Comparison of ENCODE assay signal across 14 cellular contexts in the genomic region with DNA sequence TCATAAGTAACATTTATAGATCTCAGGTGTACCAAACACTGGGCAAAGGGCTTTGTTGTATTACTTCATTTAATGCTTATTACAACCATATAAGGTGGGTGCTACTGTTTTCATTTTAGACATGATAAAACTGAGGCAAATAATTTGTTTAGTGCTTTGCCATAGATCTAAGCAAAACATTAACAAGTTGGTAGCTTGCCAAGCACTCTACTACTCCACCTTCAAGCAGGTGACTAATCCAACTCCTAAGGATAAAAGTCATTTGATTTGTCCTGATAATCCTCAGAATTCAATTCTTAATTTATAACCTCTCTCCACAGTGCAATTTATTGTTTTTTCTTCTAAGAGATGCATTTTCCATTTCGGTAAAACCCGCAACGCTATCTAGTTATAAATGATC.
"Had no signal": no experiment of that assay in that cellular context is flagged by ENCODE, and none has a peak within 500 bp of the region (broad histone marks: within the 10 kb centered on the region; RNA-seq: fewer than 3 reads in every experiment).

No MANE protein-coding gene starts in this region.

- H3K27ac ChIP-seq: gastrocnemius medialis, left ventricle myocardium inferior, suprapubic skin had no signal

- DNase-seq: activated CD4-positive, alpha-beta T cell treated with anti-CD3 and anti-CD28 coated beads, Interleukin-2, amount 50 U/mL, for 48 hours; activated CD4-positive, CD25-positive, alpha-beta regulatory T cell treated with anti-CD3 and anti-CD28 coated beads, Interleukin-2, amount 50 U/mL, for 72 hours; activated T-cell treated with anti-CD3 and anti-CD28 coated beads, Interleukin-2, amount 50 U/mL, for 72 hours; aorta; gastrocnemius medialis; islet precursor cell; left ventricle myocardium inferior; nephron progenitor cell; stimulated activated CD4-positive, alpha-beta T cell treated with anti-CD3 and anti-CD28 coated beads, Interleukin-12 subunit alpha, Interleukin-12 subunit beta, amount 100 ng/mL, for 4 hours; stimulated activated CD4-positive, alpha-beta T cell treated with anti-CD3 and anti-CD28 coated beads, Interleukin-2, amount 100 ng/mL, for 48 hours; stimulated activated CD8-positive, alpha-beta memory T cell treated with anti-CD3 and anti-CD28 coated beads, Interleukin-4, amount 100 ng/mL, for 48 hours; stimulated activated naive CD8-positive, alpha-beta T cell treated with anti-CD3 and anti-CD28 coated beads, Interleukin-15, Interleukin-2, amounts not matched to agents 100 U/mL and 50 U/mL, for 24 hours had no signal

- FAIRE-seq: endothelial cell of umbilical vein had no signal

- H3K9me3 ChIP-seq: gastrocnemius medialis, left ventricle myocardium inferior, suprapubic skin had no signal

- H3K27me3 ChIP-seq: gastrocnemius medialis, suprapubic skin had no signal

- H3K4me1 ChIP-seq: gastrocnemius medialis, left ventricle myocardium inferior, suprapubic skin had no signal

- H3K4me3 ChIP-seq: gastrocnemius medialis, left ventricle myocardium inferior, suprapubic skin had no signal

- H3K36me3 ChIP-seq: gastrocnemius medialis, left ventricle myocardium inferior, suprapubic skin had no signal
